ENCODE assay signal across 8 cellular contexts in genomic region chr16:53282975-53283946, GRCh38.
DNase-seq lines count a peak whose midpoint lies in the region; ATAC-seq, FAIRE-seq and TF ChIP-seq lines count a peak whose summit lies in the region.

No MANE protein-coding gene starts in this region.

- no peaks in the 10 kb centered on the region for H3K79me2 ChIP-seq in HepG2 (ENCODE audit: insufficient read depth, low read length)

- CTCF ChIA-PET in MCF 10A (lab: Yijun Ruan, JAX) (interaction anchor here (0.6 to 1.7 kb wide), 16 partner anchors 8 to 609 kb away, joined by 3 to 8 read pairs (median 4); no protein-coding TSS in a partner anchor), HepG2 (lab: Yijun Ruan, JAX; ENCODE audit: low intra/inter-chr PET ratio, low total read pairs) (interaction anchor here (0.9 to 1.4 kb wide), 2 partner anchors 154 to 306 kb away, joined by 3 to 5 read pairs; no protein-coding TSS in a partner anchor)

- no peaks in the 10 kb centered on the region for H3K27me3 Mint-ChIP-seq in MCF 10A (ENCODE audit: insufficient read depth, unreplicated experiment)
- H3K27me3 Mint-ChIP-seq in mesothelial cell of epicardium (ENCODE audit: low read depth): no peaks in the 10 kb centered on the region

- H3K4me1 Mint-ChIP-seq in MCF 10A (ENCODE audit: insufficient read depth, unreplicated experiment) (no peaks in the 10 kb centered on the region), mesothelial cell of epicardium (no peaks in the 10 kb centered on the region)

- H3K27me3 ChIP-seq in heart right ventricle (no peaks in the 10 kb centered on the region), HepG2 (ENCODE audit: control insufficient read depth in 1 of 2, insufficient read depth in 2 of 2, low read length in 2 of 2) (no peaks in the 10 kb centered on the region)

- peaks cover 0 to 93% (median 30%) of the 10 kb centered on the region in 9 donors for H3K36me3 ChIP-seq in heart right ventricle
- peaks cover 10 to 37% of the 10 kb centered on the region in 2 experiments for H3K36me3 ChIP-seq in HepG2 (replicated peaks in 1 of 2; ENCODE audit: control insufficient read depth in 1 of 2, insufficient read depth in 2 of 2, low read length in 2 of 2)

- no peak for DNase-seq in heart right ventricle
- DNase-seq in Right ventricle myocardium superior: no peak
- peak; percentile 66 for DNase-seq in NCI-H2171 treated with DMSO at 0.1 percent for 48 hours (lab: John Stamatoyannopoulos, UW)
- DNase-seq in MCF 10A (ENCODE audit: unreplicated experiment): peak; percentile 60
- peak; percentile 55 for DNase-seq in HepG2 (ENCODE audit: low spot score)
- DNase-seq in mesothelial cell of epicardium (ENCODE audit: low spot score in 2 of 2, unreplicated experiment in 2 of 2): no peak
- DNase-seq in stimulated activated CD4-positive, alpha-beta T cell treated with anti-CD3 and anti-CD28 coated beads, Interleukin-2, amount 100 ng/mL, for 24 hours: no peak

- FAIRE-seq in HepG2 (lab: Jason Lieb, UNC): peak; percentile 39

- H3K4me1 ChIP-seq in heart right ventricle: peaks cover 0 to 14% (median 6%) of the 10 kb centered on the region in 9 donors
- H3K4me1 ChIP-seq in HepG2 (ENCODE audit: insufficient read depth, low read length): no peaks in the 10 kb centered on the region

- H4K20me1 ChIP-seq in HepG2 (ENCODE audit: insufficient read depth, low read length): no peaks in the 10 kb centered on the region

- H3K27ac ChIP-seq in heart right ventricle (peak overlapping the region in 1 of 10 donors; percentile 21), HepG2 (ENCODE audit: extremely low read length, insufficient read depth, low read length) (no peak overlapping the region)

- TF ChIP-seq CTCF in heart right ventricle (IDR thresholded peaks at IDR 0.05) (peak in 7 of 9 donors; percentile 37 to 63 (median 53)), MCF 10A (IDR thresholded peaks at IDR 0.05; ENCODE audit: unreplicated experiment) (peak; percentile 46), HepG2 (CRISPR knock-in tag; IDR thresholded peaks at IDR 0.05) (peak; percentile 75), mesothelial cell of epicardium (IDR thresholded peaks at IDR 0.05; ENCODE audit: unreplicated experiment) (no peak)

- H3K9ac ChIP-seq in HepG2 (ENCODE audit: insufficient read depth, low read depth, low read length): no peak overlapping the region

- H2AFZ ChIP-seq in HepG2 (ENCODE audit: low read length): no peak overlapping the region

- TF ChIP-seq EP300 in HepG2 (IDR thresholded peaks at IDR 0.05; ENCODE audit: low read depth in 2 of 2, low read length in 2 of 2) (no peak), HepG2 (CRISPR knock-in tag; IDR thresholded peaks at IDR 0.05; ENCODE audit: borderline replicate concordance) (no peak)

- H3K4me3 ChIP-seq in heart right ventricle (no peak overlapping the region), HepG2 (replicated peaks in 1 of 3; ENCODE audit: insufficient read depth in 1 of 3, low read depth in 2 of 3, low read length in 3 of 3) (no peak overlapping the region)

- H3K9me3 ChIP-seq in heart right ventricle: no peaks in the 10 kb centered on the region
- no peaks in the 10 kb centered on the region for H3K9me3 ChIP-seq in HepG2 (ENCODE audit: low read length)

- ATAC-seq in heart right ventricle (peak in 1 of 8 donors; percentile 27), Right ventricle myocardium superior (ENCODE audit: poor library complexity) (no peak), HepG2 (peak; percentile 81), GM21825 (IDR thresholded peaks at IDR 0.05; ENCODE audit: unreplicated experiment) (no peak)

- no peak overlapping the region for H3K4me2 ChIP-seq in HepG2 (ENCODE audit: low read depth, low read length)

- no peak overlapping the region for H3K4me3 Mint-ChIP-seq in MCF 10A (ENCODE audit: unreplicated experiment)
- no peak overlapping the region for H3K4me3 Mint-ChIP-seq in mesothelial cell of epicardium

- no peak for TF ChIP-seq POLR2A in HepG2 (IDR thresholded peaks at IDR 0.05; ENCODE audit: insufficient read depth in 1 of 2, low read depth in 2 of 2, low read length in 2 of 2)

- POLR2A ChIA-PET in MCF 10A (lab: Yijun Ruan, JAX): interaction anchor here (0.6 to 1.8 kb wide), 4 partner anchors 8 to 49 kb away, joined by 3 to 5 read pairs (median 3); no protein-coding TSS in a partner anchor
- POLR2A ChIA-PET in HepG2 (lab: Yijun Ruan, JAX): interaction anchor here (1.0 kb wide), 1 partner anchor 228 kb away, joined by 3 read pairs; the partner anchor contains the start of gene CHD9

- H3K27ac Mint-ChIP-seq in MCF 10A (ENCODE audit: low read depth, unreplicated experiment) (no peak overlapping the region), mesothelial cell of epicardium (no peak overlapping the region)

- H3K36me3 Mint-ChIP-seq in MCF 10A (ENCODE audit: insufficient read depth, unreplicated experiment): peaks cover 37% of the 10 kb centered on the region
- peaks cover 26% of the 10 kb centered on the region for H3K36me3 Mint-ChIP-seq in mesothelial cell of epicardium

- H3K9me3 Mint-ChIP-seq in MCF 10A (ENCODE audit: unreplicated experiment) (no peaks in the 10 kb centered on the region), mesothelial cell of epicardium (no peaks in the 10 kb centered on the region)

- BruUV-seq in MCF 10A (replicated peaks; lab: Mats Ljungman, UMichigan) (no TSS peak), HepG2 (replicated peaks; lab: Mats Ljungman, UMichigan) (no TSS peak)

- in situ Hi-C loops in HepG2 (cut with HindIII; ENCODE audit: extremely low pct_ligation_motif_present, low pct_unique_long_range_greater_than_20kb): loop anchor here (10.0 kb wide), 1 partner anchor 228 kb away; the partner anchor contains the start of genes CHD9 and CHD9NB

- 0 out of 2 replicates have a peak, but pooled peaks have one; percentile 40 for TF ChIP-seq RAD21 in HepG2 (CRISPR knock-in tag; IDR thresholded peaks at IDR 0.05)

- WGBS in heart right ventricle, 2 donors: 63 to 65% methylated on average over 3 of the region's 3 CpGs
- 34% methylated on average over 3 of the region's 3 CpGs for WGBS in HepG2 (ENCODE audit: low lambda C conversion rate)

- intact Hi-C loops in heart right ventricle (cut with DNase I): loop anchor here in 2 of 10 donors (5.0 to 10.0 kb wide), 3 partner anchors 151 to 228 kb away; partner anchors contain the start of genes CHD9 (in 1 of the 2) and CHD9NB (in 1 of the 2)
- intact Hi-C loops in Right ventricle myocardium superior (cut with DNase I): loop anchor here (10.0 kb wide), 2 partner anchors 48 to 228 kb away; partner anchors contain the start of genes CHD9 and CHD9NB
- intact Hi-C loops in MCF 10A (cut with micrococcal nuclease): loop anchor here (1.0 to 2.0 kb wide), 3 partner anchors 152 to 307 kb away; no protein-coding TSS in a partner anchor
- intact Hi-C loops in HepG2 (cut with micrococcal nuclease; ENCODE audit: unreplicated experiment): loop anchor here (1.0 to 2.0 kb wide), 3 partner anchors 8 to 228 kb away; no protein-coding TSS in a partner anchor

TF ChIP-seq in HepG2, 621 proteins besides CTCF, POLR2A, EP300 and RAD21:
- TF ChIP-seq E2F2 (CRISPR knock-in tag; IDR thresholded peaks at IDR 0.05; ENCODE audit: borderline replicate concordance): no peak
- TF ChIP-seq STAG1 (CRISPR knock-in tag; IDR thresholded peaks at IDR 0.05): peak; percentile 80
- peak; percentile 53; the same call in 1 of the 2 replicates for TF ChIP-seq ZNF362 (CRISPR knock-in tag; IDR thresholded peaks at IDR 0.05; ENCODE audit: borderline replicate concordance)
- TF ChIP-seq ZEB1 (IDR thresholded peaks at IDR 0.05; ENCODE audit: insufficient replicate concordance, low read depth): no peak
- TF ChIP-seq KAT8 (CRISPR knock-in tag; IDR thresholded peaks at IDR 0.05): 0 out of 2 replicates have a peak, but pooled peaks have one; percentile 7
- 0 out of 2 replicates have a peak, but pooled peaks have one; percentile 22 for TF ChIP-seq GATAD2A (CRISPR knock-in tag; IDR thresholded peaks at IDR 0.05)
- TF ChIP-seq SMC3 (IDR thresholded peaks at IDR 0.05; ENCODE audit: low read length): peak; percentile 49
TF ChIP-seq in HepG2: peak in this region for 5.

Comparison
In these comparisons a context has a peak if more than half of its experiments do, and no peak if none do; other contexts are left out.
1. DNase-seq: peak in NCI-H2171 treated with DMSO at 0.1 percent for 48 hours (single experiment), MCF 10A (single experiment) and HepG2 (single experiment); none in heart right ventricle (0 of 2), Right ventricle myocardium superior (single experiment), mesothelial cell of epicardium (0 of 2) and stimulated activated CD4-positive, alpha-beta T cell treated with anti-CD3 and anti-CD28 coated beads, Interleukin-2, amount 100 ng/mL, for 24 hours (0 of 2).